In genomic region chr12:132827763-132828703, GRCh38 we compare ENCODE assay signal across 8 cellular contexts. TPM values are rescaled to one million over a fixed set of nuclear protein-coding genes. Genes with fewer than 3 reads are reported as not detected.
DNase-seq lines count a peak whose midpoint lies in the region; ATAC-seq, FAIRE-seq and TF ChIP-seq lines count a peak whose summit lies in the region.

No MANE protein-coding gene starts in this region.

- no peak for FAIRE-seq in bronchial epithelial cell (lab: Jason Lieb, UNC)

- H3K27me3 Mint-ChIP-seq in stimulated activated memory B cell treated with anti-CD40 and anti-IgM and Interleukin-4, amounts not matched to agents 10 μg/mL and 1 μg/mL and 100 μg/mL, for 72 hours = no peaks in the 10 kb centered on the region

- H3K4me3 ChIP-seq in bronchial epithelial cell (ENCODE audit: low read depth, low read length) = peak overlapping the region; percentile 63

- DNase-seq in COLO668 (lab: John Stamatoyannopoulos, UW; ENCODE audit: unreplicated experiment) (peak; percentile 24), RKO (ENCODE audit: low spot score) (peak; percentile 74), bronchial epithelial cell (ENCODE audit: low read depth) (peak; percentile 72), left colon (peak; percentile 71 to 79), occipital lobe (lab: John Stamatoyannopoulos, UW) (no peak)

- H3K4me1 Mint-ChIP-seq in stimulated activated memory B cell treated with anti-CD40 and anti-IgM and Interleukin-4, amounts not matched to agents 10 μg/mL and 1 μg/mL and 100 μg/mL, for 72 hours = peaks cover 54% of the 10 kb centered on the region

- no peaks in the 10 kb centered on the region for H3K27me3 ChIP-seq in bronchial epithelial cell (ENCODE audit: control insufficient read depth, insufficient read depth, low read length)

- peak overlapping the region; percentile 92 for H3K4me3 Mint-ChIP-seq in stimulated activated memory B cell treated with anti-CD40 and anti-IgM and Interleukin-4, amounts not matched to agents 10 μg/mL and 1 μg/mL and 100 μg/mL, for 72 hours

- ATAC-seq in GM19023 (IDR thresholded peaks at IDR 0.05; ENCODE audit: unreplicated experiment) (peak; percentile 46), HG03108 (IDR thresholded peaks at IDR 0.05; ENCODE audit: unreplicated experiment) (peak; percentile 20), left colon (peak; percentile 70)
- ATAC-seq in stimulated activated memory B cell treated with anti-CD40 and anti-IgM and Interleukin-4, amounts not matched to agents 10 μg/mL and 1 μg/mL and 100 μg/mL, for 72 hours = peak; percentile 50

- intact Hi-C loops in left colon (cut with DNase I, micrococcal nuclease) = no loop called here

- peaks cover 45% of the 10 kb centered on the region for H3K36me3 Mint-ChIP-seq in stimulated activated memory B cell treated with anti-CD40 and anti-IgM and Interleukin-4, amounts not matched to agents 10 μg/mL and 1 μg/mL and 100 μg/mL, for 72 hours

- peak overlapping the region; percentile 100 for H3K27ac Mint-ChIP-seq in stimulated activated memory B cell treated with anti-CD40 and anti-IgM and Interleukin-4, amounts not matched to agents 10 μg/mL and 1 μg/mL and 100 μg/mL, for 72 hours

- H3K36me3 ChIP-seq in bronchial epithelial cell (ENCODE audit: control insufficient read depth, insufficient read depth, low read length) = peaks cover 21% of the 10 kb centered on the region

- TF ChIP-seq CTCF in bronchial epithelial cell (IDR thresholded peaks at IDR 0.05; ENCODE audit: insufficient read depth, low read length, severe bottlenecking) = no peak

- no peaks in the 10 kb centered on the region for H3K9me3 Mint-ChIP-seq in stimulated activated memory B cell treated with anti-CD40 and anti-IgM and Interleukin-4, amounts not matched to agents 10 μg/mL and 1 μg/mL and 100 μg/mL, for 72 hours

RNA-seq across cellular contexts. Expression of gene GOLGA3, which starts 0.6 kb away (rescaled TPM):
- 102 and 134 TPM in 2 replicates for total RNA-seq in bronchial epithelial cell
- 10 to 100 TPM; 81.4 to 88.6 TPM for total RNA-seq in left colon
- 59.3 TPM for total RNA-seq in occipital lobe

RNA-seq across cellular contexts. Expression of gene CHFR, which starts 59.4 kb away (rescaled TPM):
- total RNA-seq in bronchial epithelial cell (33.4 and 43.4 TPM in 2 replicates), left colon (10 to 100 TPM; 50.4 to 58.2 TPM), occipital lobe (29.6 TPM)

Comparison
In these comparisons a context has a peak if more than half of its experiments do, and no peak if none do; other contexts are left out.
1. ATAC-seq: peak in every context shown above with its lines; median percentile 70 in left colon; 50 in stimulated activated memory B cell treated with anti-CD40 and anti-IgM and Interleukin-4, amounts not matched to agents 10 μg/mL and 1 μg/mL and 100 μg/mL, for 72 hours; 46 in GM19023; 20 in HG03108.